11 cellular contexts compared by ENCODE assay signal in the genomic region with DNA sequence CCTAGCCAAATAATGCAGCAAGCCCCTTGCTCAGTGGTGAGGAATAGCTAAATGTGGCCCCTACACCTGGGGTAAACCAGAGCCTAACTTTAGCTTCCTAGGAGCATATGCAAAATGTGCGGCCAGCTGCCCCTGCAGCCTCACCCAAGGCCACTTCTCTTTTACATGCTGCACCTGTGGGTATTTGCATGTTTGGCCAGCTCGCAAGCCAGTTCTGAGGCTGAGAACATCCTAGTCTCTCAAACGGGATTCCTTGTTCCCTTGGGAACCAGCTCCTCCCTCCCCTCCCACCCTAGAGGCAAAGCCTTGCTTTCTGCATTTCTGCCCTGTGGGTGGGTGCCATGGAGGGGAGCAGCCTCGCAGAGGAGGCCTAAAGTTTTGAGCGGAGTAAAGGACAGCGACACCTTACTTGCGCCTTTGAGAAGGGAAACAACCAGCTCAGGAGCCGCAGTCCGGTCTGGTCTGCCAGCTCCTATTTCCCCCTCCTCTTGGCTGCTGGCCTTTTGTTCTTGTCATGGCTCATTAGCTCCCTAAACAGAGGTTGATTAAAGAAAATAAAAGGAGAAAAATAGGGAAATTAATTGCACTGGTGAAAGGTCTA.
DNase-seq lines count a peak whose midpoint lies in the region; ATAC-seq and TF ChIP-seq lines count a peak whose summit lies in the region.
"Had no signal": no experiment of that assay in that cellular context is flagged by ENCODE, and none has a peak within 500 bp of the region (broad histone marks: within the 10 kb centered on the region; RNA-seq: fewer than 3 reads in every experiment).

No MANE protein-coding gene starts in this region.

- H3K27ac ChIP-seq in endodermal cell (ENCODE audit: low read depth, low read length) = no peak overlapping the region

- peak; percentile 91 for DNase-seq in endodermal cell
- no peak for DNase-seq in SHP77 (lab: John Stamatoyannopoulos, UW)
- DNase-seq in stimulated activated CD4-positive, alpha-beta T cell treated with anti-CD3 and anti-CD28 coated beads, Interleukin-4, amount 100 ng/mL, for 4 hours = no peak
- no peak for DNase-seq in GDM1 (lab: John Stamatoyannopoulos, UW)
- no peak for DNase-seq in islet precursor cell
- DNase-seq: DND-41, NCI-H226 had no signal

- H3K36me3 ChIP-seq in endodermal cell (ENCODE audit: control insufficient read depth, insufficient read depth, low read length) = no peaks in the 10 kb centered on the region

- H3K27ac Mint-ChIP-seq in endodermal cell = no peak overlapping the region

- H3K4me3 ChIP-seq in endodermal cell (ENCODE audit: low read length) = no peak overlapping the region
- H3K4me3 ChIP-seq: skin epidermis had no signal

- no peaks in the 10 kb centered on the region for H3K9me3 Mint-ChIP-seq in endodermal cell

- no peaks in the 10 kb centered on the region for H3K36me3 Mint-ChIP-seq in endodermal cell (ENCODE audit: low read depth)

- no peaks in the 10 kb centered on the region for H3K9me3 ChIP-seq in endodermal cell (ENCODE audit: control insufficient read depth, low read length)

- H3K27me3 Mint-ChIP-seq in endodermal cell (ENCODE audit: insufficient read depth) = peaks cover 6% of the 10 kb centered on the region

- peak; percentile 25 for TF ChIP-seq CTCF in endodermal cell (conservative IDR thresholded peaks at IDR 0.05)

- H3K4me1 Mint-ChIP-seq in endodermal cell = peaks cover 3% of the 10 kb centered on the region

- H3K27me3 ChIP-seq in endodermal cell (ENCODE audit: control insufficient read depth, insufficient read depth, low read length, poor library complexity, severe bottlenecking) = peaks cover 5% of the 10 kb centered on the region

- H3K4me3 Mint-ChIP-seq in endodermal cell = no peak overlapping the region

- WGBS in endodermal cell (ENCODE audit: insufficient coverage in 1 of 2, insufficient read length in 1 of 2), 2 experiments = 48 to 52% methylated on average over 5 to 9 of the region's 9 CpGs

- ATAC-seq in GM18498 (IDR thresholded peaks at IDR 0.05; ENCODE audit: unreplicated experiment) (peak; percentile 86), GM21526 (IDR thresholded peaks at IDR 0.05; ENCODE audit: low FRiP score, unreplicated experiment) (peak; percentile 85), HG03442 (IDR thresholded peaks at IDR 0.05; ENCODE audit: unreplicated experiment) (peak; percentile 73)

- no peaks in the 10 kb centered on the region for H3K4me1 ChIP-seq in endodermal cell (ENCODE audit: control insufficient read depth, insufficient read depth, low read length)

- no peak overlapping the region for H3K9ac ChIP-seq in endodermal cell (ENCODE audit: extremely low read depth, low read length, poor library complexity, severe bottlenecking)
